Comparison of ENCODE assay signal across 24 cellular contexts in genomic region chr9:134335490-134336173, GRCh38. TPM values are rescaled to one million over a fixed set of nuclear protein-coding genes. Genes with fewer than 3 reads are reported as not detected.
DNase-seq lines count a peak whose midpoint lies in the region; ATAC-seq, FAIRE-seq and TF ChIP-seq lines count a peak whose summit lies in the region.
"Had no signal": no experiment of that assay in that cellular context is flagged by ENCODE, and none has a peak within 500 bp of the region (broad histone marks: within the 10 kb centered on the region; RNA-seq: fewer than 3 reads in every experiment).

No MANE protein-coding gene starts in this region.

- FAIRE-seq in HepG2 (lab: Jason Lieb, UNC): no peak

- ATAC-seq in body of pancreas: no peak
- peak; percentile 11; the same call in 2 of the 3 replicates for ATAC-seq in HepG2
- ATAC-seq in gastrocnemius medialis: peak in 1 of 2 donors; percentile 32
- ATAC-seq in GM19328 (IDR thresholded peaks at IDR 0.05; ENCODE audit: unreplicated experiment): no peak
- ATAC-seq in GM18517 (IDR thresholded peaks at IDR 0.05; ENCODE audit: unreplicated experiment): no peak
- ATAC-seq: activated CD8-positive, alpha-beta memory T cell treated with anti-CD3 and anti-CD28 coated beads, Interleukin-2, amount 10 ng/mL, durations not matched to agents 7 days and 5 days; upper lobe of right lung had no signal

- BruUV-seq in HepG2 (replicated peaks; lab: Mats Ljungman, UMichigan): no TSS peak

- H3K9me3 Mint-ChIP-seq in CD14-positive monocyte: no peaks in the 10 kb centered on the region
- H3K9me3 Mint-ChIP-seq: activated CD4-positive, alpha-beta T cell treated with anti-CD3 and anti-CD28 coated beads, Interleukin-2, amount 10 ng/mL, durations not matched to agents 7 days and 5 days; activated naive CD4-positive, alpha-beta T cell treated with anti-CD3 and anti-CD28 coated beads, Interleukin-2, amount 50 U/mL, for 24 hours; activated T-helper 1 cell treated with anti-CD3 and anti-CD28 coated beads, Interleukin-12 subunit alpha, Interleukin-12 subunit beta, Interleukin-2, Interleukin-4 antibody, amounts not matched to agents 30 ng/mL and 10 ng/mL and 1 ng/mL, durations not matched to agents 14 hours and 24 hours and 36 hours; H9; nephron progenitor cell had no signal

- TF ChIP-seq CTCF in CD14-positive monocyte (IDR thresholded peaks at IDR 0.05): no peak
- TF ChIP-seq CTCF in body of pancreas (IDR thresholded peaks at IDR 0.05): no peak
- TF ChIP-seq CTCF in HepG2 (CRISPR knock-in tag; IDR thresholded peaks at IDR 0.05): peak; percentile 47
- no peak for TF ChIP-seq CTCF in gastrocnemius medialis (IDR thresholded peaks at IDR 0.05 in 4 of 5, conservative IDR thresholded peaks at IDR 0.05 in 1 of 5)

- peaks cover 99% of the 10 kb centered on the region for H3K4me1 ChIP-seq in body of pancreas
- peaks cover 94% of the 10 kb centered on the region for H3K4me1 ChIP-seq in HepG2 (ENCODE audit: insufficient read depth, low read length)
- peaks cover 95 to 97% of the 10 kb centered on the region in 2 donors for H3K4me1 ChIP-seq in gastrocnemius medialis

- H3K9me3 ChIP-seq in body of pancreas: no peaks in the 10 kb centered on the region
- no peaks in the 10 kb centered on the region for H3K9me3 ChIP-seq in HepG2 (ENCODE audit: low read length)
- no peaks in the 10 kb centered on the region for H3K9me3 ChIP-seq in gastrocnemius medialis
- H3K9me3 ChIP-seq: ascending aorta, upper lobe of right lung had no signal

- H3K4me3 ChIP-seq in body of pancreas: no peak overlapping the region
- H3K4me3 ChIP-seq in HepG2 (replicated peaks in 1 of 3; ENCODE audit: insufficient read depth in 1 of 3, low read depth in 2 of 3, low read length in 3 of 3): peak overlapping the region in 1 of 3 experiments; percentile 19; a peak in 1 of 6 replicates
- peak overlapping the region in 1 of 4 donors; percentile 19 for H3K4me3 ChIP-seq in gastrocnemius medialis
- H3K4me3 ChIP-seq: ascending aorta, upper lobe of right lung had no signal

- H3K4me2 ChIP-seq in HepG2 (ENCODE audit: low read depth, low read length): peak overlapping the region; percentile 48

- H3K4me1 Mint-ChIP-seq in CD14-positive monocyte: peaks cover 69% of the 10 kb centered on the region
- H3K4me1 Mint-ChIP-seq: activated CD4-positive, alpha-beta T cell treated with anti-CD3 and anti-CD28 coated beads, Interleukin-2, amount 10 ng/mL, durations not matched to agents 7 days and 5 days; activated CD8-positive, alpha-beta memory T cell treated with anti-CD3 and anti-CD28 coated beads, Interleukin-2, amount 10 ng/mL, durations not matched to agents 7 days and 5 days had no signal

- H4K20me1 ChIP-seq in HepG2 (ENCODE audit: insufficient read depth, low read length): peaks cover 97% of the 10 kb centered on the region

- peaks cover 19 to 28% of the 10 kb centered on the region in 2 donors for H3K36me3 Mint-ChIP-seq in CD14-positive monocyte
- H3K36me3 Mint-ChIP-seq: activated CD8-positive, alpha-beta memory T cell treated with anti-CD3 and anti-CD28 coated beads, Interleukin-2, amount 10 ng/mL, durations not matched to agents 7 days and 5 days; activated naive CD4-positive, alpha-beta T cell treated with anti-CD3 and anti-CD28 coated beads, Interleukin-2, amount 50 U/mL, for 24 hours had no signal

- TF ChIP-seq POLR2A in body of pancreas (IDR thresholded peaks at IDR 0.05): no peak
- no peak for TF ChIP-seq POLR2A in HepG2 (IDR thresholded peaks at IDR 0.05; ENCODE audit: insufficient read depth in 1 of 2, low read depth in 2 of 2, low read length in 2 of 2)
- no peak for TF ChIP-seq POLR2A in gastrocnemius medialis (IDR thresholded peaks at IDR 0.05)

- no peak for TF ChIP-seq RAD21 in HepG2 (CRISPR knock-in tag; IDR thresholded peaks at IDR 0.05)

- POLR2A ChIA-PET in HepG2 (lab: Yijun Ruan, JAX): interaction anchor here (1.0 to 1.4 kb wide), 2 partner anchors 15 to 29 kb away, joined by 4 read pairs; no protein-coding TSS in a partner anchor

- H3K36me3 ChIP-seq in body of pancreas (replicated peaks in 1 of 2; ENCODE audit: insufficient read depth in 1 of 2, low read depth in 2 of 2) (no peaks in the 10 kb centered on the region), HepG2 (replicated peaks in 1 of 2; ENCODE audit: control insufficient read depth in 1 of 2, insufficient read depth in 2 of 2, low read length in 2 of 2) (peaks cover 2 to 5% of the 10 kb centered on the region in 2 experiments; a peak in 2 of 5 replicates), gastrocnemius medialis (no peaks in the 10 kb centered on the region)
- H3K36me3 ChIP-seq: ascending aorta, upper lobe of right lung had no signal

- no peak for TF ChIP-seq EP300 in HepG2 (IDR thresholded peaks at IDR 0.05; ENCODE audit: low read depth in 2 of 2, low read length in 2 of 2)
- no peak for TF ChIP-seq EP300 in HepG2 (CRISPR knock-in tag; IDR thresholded peaks at IDR 0.05; ENCODE audit: borderline replicate concordance)

- H3K27me3 Mint-ChIP-seq in CD14-positive monocyte (ENCODE audit: low read depth in 3 of 3): peaks cover 0 to 5% (median 0%) of the 10 kb centered on the region in 3 donors
- H3K27me3 Mint-ChIP-seq: activated CD4-positive, alpha-beta T cell treated with anti-CD3 and anti-CD28 coated beads, Interleukin-2, amount 10 ng/mL, durations not matched to agents 7 days and 5 days; activated CD8-positive, alpha-beta memory T cell treated with anti-CD3 and anti-CD28 coated beads, Interleukin-2, amount 10 ng/mL, durations not matched to agents 7 days and 5 days; activated naive CD4-positive, alpha-beta T cell treated with anti-CD3 and anti-CD28 coated beads, Interleukin-2, amount 50 U/mL, for 24 hours had no signal

- H2AFZ ChIP-seq in HepG2 (ENCODE audit: low read length): no peak overlapping the region

- CTCF ChIA-PET in HepG2 (lab: Yijun Ruan, JAX; ENCODE audit: low intra/inter-chr PET ratio, low total read pairs): no interaction called here

- intact Hi-C loops in CD14-positive monocyte (cut with micrococcal nuclease) (no loop called here), body of pancreas (cut with DNase I) (no loop called here), HepG2 (cut with micrococcal nuclease; ENCODE audit: unreplicated experiment) (no loop called here), gastrocnemius medialis (cut with DNase I; ENCODE audit: low total_unique reads) (loop anchor here (2.0 kb wide), 1 partner anchor 15 kb away; no protein-coding TSS in a partner anchor)

- H3K79me2 ChIP-seq in HepG2 (ENCODE audit: insufficient read depth, low read length): peaks cover 99% of the 10 kb centered on the region

- H3K27ac Mint-ChIP-seq in CD14-positive monocyte: peak overlapping the region in 4 of 7 donors; percentile 2 to 80 (median 66)
- H3K27ac Mint-ChIP-seq: activated CD4-positive, alpha-beta T cell treated with anti-CD3 and anti-CD28 coated beads, Interleukin-2, amount 10 ng/mL, durations not matched to agents 7 days and 5 days; activated CD8-positive, alpha-beta memory T cell treated with anti-CD3 and anti-CD28 coated beads, Interleukin-2, amount 10 ng/mL, durations not matched to agents 7 days and 5 days; activated naive CD4-positive, alpha-beta T cell treated with anti-CD3 and anti-CD28 coated beads, Interleukin-2, amount 50 U/mL, for 24 hours; activated T-helper 1 cell treated with anti-CD3 and anti-CD28 coated beads, Interleukin-12 subunit alpha, Interleukin-12 subunit beta, Interleukin-2, Interleukin-4 antibody, amounts not matched to agents 30 ng/mL and 10 ng/mL and 1 ng/mL, durations not matched to agents 14 hours and 24 hours and 36 hours; nephron progenitor cell had no signal

- H3K27ac ChIP-seq in body of pancreas (peak overlapping the region in 3 of 4 donors; percentile 5 to 70 (median 38)), HepG2 (ENCODE audit: extremely low read length, insufficient read depth, low read length) (peak overlapping the region; percentile 65), gastrocnemius medialis (peak overlapping the region; percentile 87 to 96 (median 94))
- H3K27ac ChIP-seq: ascending aorta, epithelial cell of prostate, upper lobe of right lung, WERI-Rb-1 had no signal

- in situ Hi-C loops in HepG2 (cut with HindIII; ENCODE audit: extremely low pct_ligation_motif_present, low pct_unique_long_range_greater_than_20kb): loop anchor here (10.0 kb wide), 1 partner anchor 271 kb away; the partner anchor contains the start of gene BRD3
- in situ Hi-C loops in gastrocnemius medialis (cut with MboI; ENCODE audit: low sequenced_read_pairs in 4 of 4): loop anchor here in 2 of 4 donors (10.0 to 25.0 kb wide), 2 partner anchors 102 to 109 kb away; no protein-coding TSS in a partner anchor

- WGBS in body of pancreas, 2 donors: 62 to 63% methylated on average over 3 to 18 of the region's 18 CpGs
- 49% methylated on average over 3 of the region's 18 CpGs for WGBS in HepG2 (ENCODE audit: low lambda C conversion rate)

- no peak overlapping the region for H3K4me3 Mint-ChIP-seq in CD14-positive monocyte
- H3K4me3 Mint-ChIP-seq: activated CD4-positive, alpha-beta T cell treated with anti-CD3 and anti-CD28 coated beads, Interleukin-2, amount 10 ng/mL, durations not matched to agents 7 days and 5 days; activated CD8-positive, alpha-beta memory T cell treated with anti-CD3 and anti-CD28 coated beads, Interleukin-2, amount 10 ng/mL, durations not matched to agents 7 days and 5 days; activated naive CD4-positive, alpha-beta T cell treated with anti-CD3 and anti-CD28 coated beads, Interleukin-2, amount 50 U/mL, for 24 hours; activated T-helper 1 cell treated with anti-CD3 and anti-CD28 coated beads, Interleukin-12 subunit alpha, Interleukin-12 subunit beta, Interleukin-2, Interleukin-4 antibody, amounts not matched to agents 30 ng/mL and 10 ng/mL and 1 ng/mL, durations not matched to agents 14 hours and 24 hours and 36 hours; H9; nephron progenitor cell had no signal

- 0 out of 2 replicates have a peak overlapping the region, but pooled peaks have one; percentile 30 for H3K9ac ChIP-seq in HepG2 (ENCODE audit: insufficient read depth, low read depth, low read length)

- no peak for DNase-seq in CD14-positive monocyte (ENCODE audit: low spot score)
- peak in 1 of 4 donors; percentile 55 for DNase-seq in body of pancreas
- DNase-seq in HepG2 (ENCODE audit: low spot score): no peak
- peak in 1 of 2 donors; percentile 68 for DNase-seq in gastrocnemius medialis
- no peak for DNase-seq in activated CD4-positive, alpha-beta T cell treated with anti-CD3 and anti-CD28 coated beads for 1 hour
- no peak for DNase-seq in NCI-H1417 treated with DMSO at 0.1 percent for 48 hours (lab: John Stamatoyannopoulos, UW)
- DNase-seq: activated CD4-positive, alpha-beta T cell treated with anti-CD3 and anti-CD28 coated beads, Interleukin-2, amount 10 ng/mL, durations not matched to agents 7 days and 5 days; activated CD8-positive, alpha-beta memory T cell treated with anti-CD3 and anti-CD28 coated beads, Interleukin-2, amount 10 ng/mL, durations not matched to agents 7 days and 5 days; H9; midbrain; NCI-H1105; NCI-H2029; NCI-H345; NCI-H82; nephron progenitor cell; stimulated activated CD8-positive, alpha-beta memory T cell treated with anti-CD3 and anti-CD28 coated beads, Interleukin-4, amount 100 ng/mL, for 48 hours; upper lobe of right lung; WERI-Rb-1 had no signal

- H3K27me3 ChIP-seq in body of pancreas (no peaks in the 10 kb centered on the region), HepG2 (ENCODE audit: control insufficient read depth in 1 of 2, insufficient read depth in 2 of 2, low read length in 2 of 2) (no peaks in the 10 kb centered on the region), gastrocnemius medialis (no peaks in the 10 kb centered on the region)
- H3K27me3 ChIP-seq: ascending aorta, upper lobe of right lung had no signal

RNA-seq across cellular contexts. Expression of gene RXRA, which starts 9.4 kb away (rescaled TPM):
- polyA plus RNA-seq in CD14-positive monocyte: 10 to 100 TPM; 15.8 to 23.2 TPM
- total RNA-seq in body of pancreas: 10 to 100 TPM; 31.4 to 41.9 TPM
- total RNA-seq in HepG2 (2016; rRNA removed; fragmentation: Illumina TruSeq; extraction: Trizol): 19.2 and 29.2 TPM in 2 replicates
- 24.1 and 24.5 TPM in 2 replicates for total RNA-seq in HepG2 (2016; cell fraction: cytosol; rRNA removed; fragmentation: Illumina TruSeq; extraction: Trizol; ENCODE audit: low read depth)
- total RNA-seq in HepG2 (2016; cell fraction: insoluble cytoplasmic fraction; rRNA removed; fragmentation: Illumina TruSeq; extraction: Trizol): 16.2 and 29.2 TPM in 2 replicates
- 50.6 and 51.0 TPM in 2 replicates for total RNA-seq in HepG2 (2016; cell fraction: membrane; rRNA removed; fragmentation: Illumina TruSeq; extraction: Trizol)
- 14.5 and 14.9 TPM in 2 replicates for total RNA-seq in HepG2 (2016; cell fraction: nucleus; rRNA removed; fragmentation: Illumina TruSeq; extraction: Trizol)
- polyA plus RNA-seq in HepG2 (2011; rRNA removed): 18.9 and 23.8 TPM in 2 replicates
- 20.3 and 28.6 TPM in 2 replicates for polyA plus RNA-seq in HepG2 (2011; cell fraction: cytosol; rRNA removed)
- polyA plus RNA-seq in HepG2 (2011; cell fraction: nucleus; rRNA removed): 25.5 and 28.6 TPM in 2 replicates
- 42.6 and 48.4 TPM in 2 replicates for polyA plus RNA-seq in HepG2 (2012)
- polyA plus RNA-seq in HepG2 (2016; cell fraction: cytosol; fragmentation: Illumina TruSeq; extraction: Trizol; ENCODE audit: low read depth): 68.3 and 74.3 TPM in 2 replicates
- 28.2 and 39.1 TPM in 2 replicates for polyA plus RNA-seq in HepG2 (2016; cell fraction: insoluble cytoplasmic fraction; fragmentation: Illumina TruSeq; extraction: Trizol; ENCODE audit: low read depth)
- 81.0 and 95.6 TPM in 2 replicates for polyA plus RNA-seq in HepG2 (2016; cell fraction: membrane; fragmentation: Illumina TruSeq; extraction: Trizol; ENCODE audit: low read depth)
- 27.8 and 30.7 TPM in 2 replicates for polyA plus RNA-seq in HepG2 (2016; cell fraction: nucleus; fragmentation: Illumina TruSeq; extraction: Trizol; ENCODE audit: insufficient read depth, low read depth)
- 26.4 and 69.1 TPM in 2 replicates for polyA minus RNA-seq in HepG2 (2011; rRNA and poly(A)+ RNA removed; ENCODE audit: low replicate concordance)
- 27.2 and 30.5 TPM in 2 replicates for polyA minus RNA-seq in HepG2 (2011; cell fraction: cytosol; rRNA and poly(A)+ RNA removed)
- polyA minus RNA-seq in HepG2 (2011; cell fraction: nucleus; rRNA and poly(A)+ RNA removed): 13.6 and 15.8 TPM in 2 replicates
- total RNA-seq in gastrocnemius medialis: 100 to 1,000 TPM in 3 of 4 donors, 10 to 100 TPM in 1; 70.8 to 224 (median 160) TPM

Comparison
In these comparisons a context has a peak if more than half of its experiments do, and no peak if none do; other contexts are left out.
1. H3K27ac ChIP-seq: peak in every context shown above with its lines; median percentile 94 in gastrocnemius medialis; 65 in HepG2; 38 in body of pancreas.